Comparison of ENCODE assay signal across 8 cellular contexts in genomic region chr5:150263801-150264621, GRCh38. TPM values are rescaled to one million over a fixed set of nuclear protein-coding genes. Genes with fewer than 3 reads are reported as not detected.
DNase-seq lines count a peak whose midpoint lies in the region; ATAC-seq, FAIRE-seq and TF ChIP-seq lines count a peak whose summit lies in the region.

No MANE protein-coding gene starts in this region.

- WGBS in pancreas, 2 donors, result 46 to 54% methylated on average over 11 of the region's 11 CpGs

- DNase-seq in GM04503 (ENCODE audit: low read depth) (peak; percentile 61), NOMO-1 (lab: John Stamatoyannopoulos, UW; ENCODE audit: unreplicated experiment in 2 of 2) (peak; percentile 48 to 50), epithelial cell of prostate (ENCODE audit: low read depth, low spot score) (peak; percentile 89), pancreas (peak in 4 of 6 donors; percentile 39 to 83 (median 70)), GM10266 (ENCODE audit: extremely low spot score) (no peak), OCI-M2 (lab: John Stamatoyannopoulos, UW; ENCODE audit: unreplicated experiment) (no peak)

- H3K4me1 ChIP-seq in pancreas, result peaks cover 13 to 25% (median 17%) of the 10 kb centered on the region in 3 donors

- TF ChIP-seq CTCF in pancreas (IDR thresholded peaks at IDR 0.05) (no peak), GM10266 (IDR thresholded peaks at IDR 0.05; ENCODE audit: control insufficient read depth, insufficient read depth, low read depth, missing control alignments) (no peak)

- FAIRE-seq in pancreas (lab: Jason Lieb, UNC), result no peak

- ATAC-seq in pancreas, result peak; percentile 66 to 83 (median 72)
- no peak for ATAC-seq in HG03135 (IDR thresholded peaks at IDR 0.05; ENCODE audit: unreplicated experiment)
- no peak for ATAC-seq in HG03342 (IDR thresholded peaks at IDR 0.05; ENCODE audit: unreplicated experiment)

- H3K9me3 ChIP-seq in pancreas, result no peaks in the 10 kb centered on the region

- no peak overlapping the region for H3K4me3 ChIP-seq in pancreas

- H3K27ac ChIP-seq in epithelial cell of prostate, result peak overlapping the region; percentile 16
- no peak overlapping the region for H3K27ac ChIP-seq in pancreas

- no peaks in the 10 kb centered on the region for H3K36me3 ChIP-seq in pancreas

- intact Hi-C loops in pancreas (cut with DNase I), result no loop called here

- H3K27me3 ChIP-seq in pancreas, result no peaks in the 10 kb centered on the region

RNA-seq across cellular contexts. Expression of gene CAMK2A, which starts 25.6 kb away (rescaled TPM):
- under 1 TPM in 4 of 6 donors, not detected in 2; 0.03 to 0.19 (median 0.06) TPM for total RNA-seq in pancreas
- polyA plus RNA-seq in pancreas, result under 1 TPM in 1 of 2 donors, not detected in 1; 0.12 TPM

RNA-seq across cellular contexts. Expression of gene ARSI, which starts 38.7 kb away (rescaled TPM):
- total RNA-seq in pancreas, result under 1 TPM in 5 of 6 donors, not detected in 1; 0.14 to 0.87 (median 0.24) TPM
- not detected for polyA plus RNA-seq in pancreas

Comparison
In these comparisons a context has a peak if more than half of its experiments do, and no peak if none do; other contexts are left out.
1. DNase-seq: peak in GM04503 (single experiment), NOMO-1 (2 of 2), epithelial cell of prostate (single experiment) and pancreas (4 of 6); none in GM10266 (single experiment) and OCI-M2 (single experiment).
2. ATAC-seq: peak in pancreas (4 of 4); none in HG03135 (single experiment) and HG03342 (single experiment).